ENCODE assay signal across 1 cellular context in the genomic region with DNA sequence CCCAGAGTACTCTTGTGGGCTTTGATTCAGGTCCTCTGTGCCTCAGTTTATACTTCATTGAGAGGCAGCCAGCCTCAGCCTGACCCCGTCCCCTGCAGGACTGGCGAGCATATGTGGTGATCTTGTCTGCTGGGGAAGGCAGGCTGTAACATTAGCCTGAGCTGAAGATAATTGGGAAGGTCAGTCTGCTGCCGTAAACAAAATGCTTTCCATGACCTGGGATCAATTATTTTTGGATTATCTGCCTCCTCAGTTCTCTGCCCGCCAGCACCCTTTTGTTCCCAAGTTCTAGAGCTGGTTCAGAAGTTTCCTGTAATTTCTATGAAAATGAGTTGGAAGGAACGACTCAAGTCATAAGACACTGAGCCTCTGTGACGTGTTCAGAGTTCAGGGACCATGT.
TF ChIP-seq lines count a peak whose summit lies in the region.

No MANE protein-coding gene starts in this region.

TF ChIP-seq in H1, 55 proteins besides CTCF, POLR2A, EP300 and RAD21:
- TF ChIP-seq BCL11A (IDR thresholded peaks at IDR 0.05; ENCODE audit: low read depth in 2 of 2, low read length in 2 of 2): no peak
- no peak for TF ChIP-seq CREB1 (IDR thresholded peaks at IDR 0.05)
- TF ChIP-seq RFX5 (IDR thresholded peaks at IDR 0.05; ENCODE audit: borderline replicate concordance, low read depth, low read length): no peak
- TF ChIP-seq KDM1A (IDR thresholded peaks at IDR 0.05; ENCODE audit: borderline replicate concordance, low read length): no peak
- TF ChIP-seq POLR2AphosphoS5 (IDR thresholded peaks at IDR 0.05; ENCODE audit: low read depth, low read length): no peak
- TF ChIP-seq HDAC6 (IDR thresholded peaks at IDR 0.05; ENCODE audit: low read depth, low read length): no peak
- no peak for TF ChIP-seq CHD1 (IDR thresholded peaks at IDR 0.05; ENCODE audit: low read depth, low read length)
- no peak for TF ChIP-seq JUND (IDR thresholded peaks at IDR 0.05; ENCODE audit: low read length)
- TF ChIP-seq, protein P1, sequence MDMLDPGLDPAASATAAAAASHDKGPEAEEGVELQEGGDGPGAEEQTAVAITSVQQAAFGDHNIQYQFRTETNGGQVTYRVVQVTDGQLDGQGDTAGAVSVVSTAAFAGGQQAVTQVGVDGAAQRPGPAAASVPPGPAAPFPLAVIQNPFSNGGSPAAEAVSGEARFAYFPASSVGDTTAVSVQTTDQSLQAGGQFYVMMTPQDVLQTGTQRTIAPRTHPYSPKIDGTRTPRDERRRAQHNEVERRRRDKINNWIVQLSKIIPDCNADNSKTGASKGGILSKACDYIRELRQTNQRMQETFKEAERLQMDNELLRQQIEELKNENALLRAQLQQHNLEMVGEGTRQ (IDR thresholded peaks at IDR 0.05; ENCODE audit: low read length): no peak
- TF ChIP-seq, protein P2, sequence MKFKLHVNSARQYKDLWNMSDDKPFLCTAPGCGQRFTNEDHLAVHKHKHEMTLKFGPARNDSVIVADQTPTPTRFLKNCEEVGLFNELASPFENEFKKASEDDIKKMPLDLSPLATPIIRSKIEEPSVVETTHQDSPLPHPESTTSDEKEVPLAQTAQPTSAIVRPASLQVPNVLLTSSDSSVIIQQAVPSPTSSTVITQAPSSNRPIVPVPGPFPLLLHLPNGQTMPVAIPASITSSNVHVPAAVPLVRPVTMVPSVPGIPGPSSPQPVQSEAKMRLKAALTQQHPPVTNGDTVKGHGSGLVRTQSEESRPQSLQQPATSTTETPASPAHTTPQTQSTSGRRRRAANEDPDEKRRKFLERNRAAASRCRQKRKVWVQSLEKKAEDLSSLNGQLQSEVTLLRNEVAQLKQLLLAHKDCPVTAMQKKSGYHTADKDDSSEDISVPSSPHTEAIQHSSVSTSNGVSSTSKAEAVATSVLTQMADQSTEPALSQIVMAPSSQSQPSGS (IDR thresholded peaks at IDR 0.05; ENCODE audit: low read length): no peak
- TF ChIP-seq, protein P3, sequence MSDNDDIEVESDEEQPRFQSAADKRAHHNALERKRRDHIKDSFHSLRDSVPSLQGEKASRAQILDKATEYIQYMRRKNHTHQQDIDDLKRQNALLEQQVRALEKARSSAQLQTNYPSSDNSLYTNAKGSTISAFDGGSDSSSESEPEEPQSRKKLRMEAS (IDR thresholded peaks at IDR 0.05): no peak
- no peak for TF ChIP-seq NRF1 (IDR thresholded peaks at IDR 0.05; ENCODE audit: low read depth, low read length)
- TF ChIP-seq BACH1 (IDR thresholded peaks at IDR 0.05; ENCODE audit: low read length): no peak
- TF ChIP-seq GTF2F1 (IDR thresholded peaks at IDR 0.05; ENCODE audit: borderline replicate concordance, low read depth, low read length): no peak
- no peak for TF ChIP-seq SP1 (IDR thresholded peaks at IDR 0.05; ENCODE audit: low read depth, low read length)
- no peak for TF ChIP-seq SP2 (IDR thresholded peaks at IDR 0.05; ENCODE audit: low read length)
- TF ChIP-seq TEAD4 (IDR thresholded peaks at IDR 0.05; ENCODE audit: low read depth, low read length): no peak
- no peak for TF ChIP-seq YY1 (IDR thresholded peaks at IDR 0.05; ENCODE audit: low read depth, low read length)
- TF ChIP-seq POU5F1 (IDR thresholded peaks at IDR 0.05; ENCODE audit: low read depth, low read length): no peak
